In genomic region chr10:124977648-124978375, GRCh38 we compare ENCODE assay signal across 16 cellular contexts. TPM values are rescaled to one million over a fixed set of nuclear protein-coding genes. Genes with fewer than 3 reads are reported as not detected.
DNase-seq lines count a peak whose midpoint lies in the region; ATAC-seq and TF ChIP-seq lines count a peak whose summit lies in the region.
"Had no signal": no experiment of that assay in that cellular context is flagged by ENCODE, and none has a peak within 500 bp of the region (broad histone marks: within the 10 kb centered on the region; RNA-seq: fewer than 3 reads in every experiment).

No MANE protein-coding gene starts in this region.

- no peak overlapping the region for H3K4me3 ChIP-seq in CD8-positive, alpha-beta T cell (ENCODE audit: low read depth, low read length)
- H3K4me3 ChIP-seq in KMS-11 (IDR thresholded peaks at IDR 0.05; ENCODE audit: insufficient read depth, low read depth, low read length): no peak overlapping the region
- no peak overlapping the region for H3K4me3 ChIP-seq in fibroblast of mammary gland (ENCODE audit: control insufficient read depth, low read depth, low read length)
- H3K4me3 ChIP-seq: ovary, spleen, stomach had no signal

- H3K36me3 Mint-ChIP-seq in CD8-positive, alpha-beta T cell: peaks cover 72% of the 10 kb centered on the region
- H3K36me3 Mint-ChIP-seq in natural killer cell treated with Interleukin-12 subunit alpha and Interleukin-12 subunit beta and Interleukin-15 and Interleukin-18, amount 100 ng/mL, for 72 hours: peaks cover 7% of the 10 kb centered on the region
- H3K36me3 Mint-ChIP-seq in activated naive CD4-positive, alpha-beta T cell treated with anti-CD3 and anti-CD28 coated beads for 36 hours (ENCODE audit: low read depth): peaks cover 18% of the 10 kb centered on the region

- peaks cover under 1% of the 10 kb centered on the region; the same call in 1 of the 2 replicates for H3K79me2 ChIP-seq in KMS-11 (ENCODE audit: insufficient read depth, low read depth)

- H3K36me3 ChIP-seq in CD8-positive, alpha-beta T cell (ENCODE audit: insufficient read depth, low read length): peaks cover 14% of the 10 kb centered on the region
- no peaks in the 10 kb centered on the region for H3K36me3 ChIP-seq in KMS-11 (ENCODE audit: insufficient read depth)
- H3K36me3 ChIP-seq: ovary had no signal

- H3K4me1 ChIP-seq in CD8-positive, alpha-beta T cell (ENCODE audit: insufficient read depth, low read length): peaks cover 6% of the 10 kb centered on the region
- H3K4me1 ChIP-seq in KMS-11 (ENCODE audit: low read depth, poor library complexity, severe bottlenecking): peaks cover 51% of the 10 kb centered on the region

- intact Hi-C loops in CD8-positive, alpha-beta T cell (cut with DNase I, micrococcal nuclease): no loop called here
- intact Hi-C loops in activated naive CD4-positive, alpha-beta T cell treated with anti-CD3 and anti-CD28 coated beads for 36 hours (cut with micrococcal nuclease): no loop called here

- no peak for ATAC-seq in CD8-positive, alpha-beta T cell
- ATAC-seq in natural killer cell treated with Interleukin-12 subunit alpha and Interleukin-12 subunit beta and Interleukin-15 and Interleukin-18, amount 100 ng/mL, for 72 hours: no peak

- no peak for TF ChIP-seq CTCF in CD8-positive, alpha-beta T cell (IDR thresholded peaks at IDR 0.05)
- TF ChIP-seq CTCF in KMS-11 (conservative IDR thresholded peaks at IDR 0.05; ENCODE audit: low read depth, low read length): no peak
- TF ChIP-seq CTCF in fibroblast of mammary gland (conservative IDR thresholded peaks at IDR 0.05; ENCODE audit: control insufficient read depth, insufficient read depth, low read depth, low read length): no peak

- CTCF ChIA-PET in CD8-positive, alpha-beta T cell (lab: Charles Lee): interaction anchor here (1.1 kb wide), 1 partner anchor 12 kb away, joined by 3 read pairs; no protein-coding TSS in a partner anchor
- CTCF ChIA-PET in activated naive CD4-positive, alpha-beta T cell treated with anti-CD3 and anti-CD28 coated beads for 36 hours (lab: Charles Lee): interaction anchor here (0.6 to 1.7 kb wide), 3 partner anchors 10 to 1044 kb away, joined by 4 read pairs; no protein-coding TSS in a partner anchor

- peaks cover 32% of the 10 kb centered on the region for H3K4me1 Mint-ChIP-seq in CD8-positive, alpha-beta T cell (ENCODE audit: low read depth)
- peaks cover 36 to 43% of the 10 kb centered on the region in 2 donors for H3K4me1 Mint-ChIP-seq in natural killer cell treated with Interleukin-12 subunit alpha and Interleukin-12 subunit beta and Interleukin-15 and Interleukin-18, amount 100 ng/mL, for 72 hours (ENCODE audit: low read depth in 2 of 2)
- peaks cover 10% of the 10 kb centered on the region for H3K4me1 Mint-ChIP-seq in activated naive CD4-positive, alpha-beta T cell treated with anti-CD3 and anti-CD28 coated beads for 36 hours (ENCODE audit: low read depth)

- H3K9ac ChIP-seq in KMS-11: no peak overlapping the region

- H2AFZ ChIP-seq in KMS-11 (ENCODE audit: low read depth): no peak overlapping the region

- H3K27me3 Mint-ChIP-seq in CD8-positive, alpha-beta T cell (ENCODE audit: low read depth): no peaks in the 10 kb centered on the region
- H3K27me3 Mint-ChIP-seq in natural killer cell treated with Interleukin-12 subunit alpha and Interleukin-12 subunit beta and Interleukin-15 and Interleukin-18, amount 100 ng/mL, for 72 hours: no peaks in the 10 kb centered on the region
- H3K27me3 Mint-ChIP-seq in activated naive CD4-positive, alpha-beta T cell treated with anti-CD3 and anti-CD28 coated beads for 36 hours (ENCODE audit: low read depth): no peaks in the 10 kb centered on the region
- H3K27me3 Mint-ChIP-seq: activated naive CD8-positive, alpha-beta T cell treated with anti-CD3 and anti-CD28 coated beads, Interleukin-2, amount 10 ng/mL, durations not matched to agents 7 days and 5 days had no signal

- no peaks in the 10 kb centered on the region for H3K27me3 ChIP-seq in CD8-positive, alpha-beta T cell (ENCODE audit: insufficient read depth, low read length)
- no peaks in the 10 kb centered on the region for H3K27me3 ChIP-seq in KMS-11 (ENCODE audit: insufficient read depth, low read depth)
- H3K27me3 ChIP-seq: ovary, spleen, stomach had no signal

- no peaks in the 10 kb centered on the region for H3K9me3 ChIP-seq in CD8-positive, alpha-beta T cell (ENCODE audit: low read length)
- H3K9me3 ChIP-seq: ovary, spleen, stomach had no signal

- DNase-seq in CD8-positive, alpha-beta T cell: no peak
- peak; percentile 35 for DNase-seq in fibroblast of mammary gland (ENCODE audit: low read depth)
- no peak for DNase-seq in natural killer cell treated with Interleukin-12 subunit alpha and Interleukin-12 subunit beta and Interleukin-15 and Interleukin-18, amount 100 ng/mL, for 72 hours (ENCODE audit: low spot score)
- no peak for DNase-seq in stimulated activated CD4-positive, alpha-beta T cell treated with anti-CD3 and anti-CD28 coated beads, Interleukin-4, amount 100 ng/mL, for 24 hours
- DNase-seq in H4 (ENCODE audit: low spot score): no peak
- DNase-seq in A172 (ENCODE audit: low spot score): no peak
- DNase-seq in activated naive CD4-positive, alpha-beta T cell treated with anti-CD3 and anti-CD28 coated beads for 36 hours: no peak
- DNase-seq: activated naive CD8-positive, alpha-beta T cell treated with anti-CD3 and anti-CD28 coated beads, Interleukin-2, amount 10 ng/mL, durations not matched to agents 7 days and 5 days; NCI-H1417 treated with DMSO at 0.1 percent for 48 hours; NCI-H226; ovary; SHP77; spleen; stomach had no signal

- H4K20me1 ChIP-seq in KMS-11 (ENCODE audit: insufficient read depth): no peaks in the 10 kb centered on the region

- POLR2A ChIA-PET in CD8-positive, alpha-beta T cell (lab: Charles Lee): interaction anchor here (0.6 to 0.7 kb wide), 2 partner anchors 18 to 82 kb away, joined by 3 read pairs; no protein-coding TSS in a partner anchor

- H3K9me3 Mint-ChIP-seq in CD8-positive, alpha-beta T cell: no peaks in the 10 kb centered on the region
- H3K9me3 Mint-ChIP-seq in natural killer cell treated with Interleukin-12 subunit alpha and Interleukin-12 subunit beta and Interleukin-15 and Interleukin-18, amount 100 ng/mL, for 72 hours: no peaks in the 10 kb centered on the region
- no peaks in the 10 kb centered on the region for H3K9me3 Mint-ChIP-seq in activated naive CD4-positive, alpha-beta T cell treated with anti-CD3 and anti-CD28 coated beads for 36 hours
- H3K9me3 Mint-ChIP-seq: activated naive CD8-positive, alpha-beta T cell treated with anti-CD3 and anti-CD28 coated beads, Interleukin-2, amount 10 ng/mL, durations not matched to agents 7 days and 5 days; mesothelial cell of epicardium had no signal

- H3K27ac Mint-ChIP-seq in CD8-positive, alpha-beta T cell: peak overlapping the region; percentile 37
- peak overlapping the region in 1 of 2 donors; percentile 5 for H3K27ac Mint-ChIP-seq in natural killer cell treated with Interleukin-12 subunit alpha and Interleukin-12 subunit beta and Interleukin-15 and Interleukin-18, amount 100 ng/mL, for 72 hours
- H3K27ac Mint-ChIP-seq in activated naive CD4-positive, alpha-beta T cell treated with anti-CD3 and anti-CD28 coated beads for 36 hours: no peak overlapping the region
- H3K27ac Mint-ChIP-seq: activated naive CD8-positive, alpha-beta T cell treated with anti-CD3 and anti-CD28 coated beads, Interleukin-2, amount 10 ng/mL, durations not matched to agents 7 days and 5 days; mesothelial cell of epicardium had no signal

- no peak overlapping the region for H3K4me3 Mint-ChIP-seq in CD8-positive, alpha-beta T cell
- H3K4me3 Mint-ChIP-seq in natural killer cell treated with Interleukin-12 subunit alpha and Interleukin-12 subunit beta and Interleukin-15 and Interleukin-18, amount 100 ng/mL, for 72 hours: peak overlapping the region; percentile 5
- no peak overlapping the region for H3K4me3 Mint-ChIP-seq in activated naive CD4-positive, alpha-beta T cell treated with anti-CD3 and anti-CD28 coated beads for 36 hours
- H3K4me3 Mint-ChIP-seq: mesothelial cell of epicardium had no signal

- H3K4me2 ChIP-seq in KMS-11: peak overlapping the region; percentile 23; the same call in 1 of the 2 replicates

- no peak overlapping the region for H3K27ac ChIP-seq in CD8-positive, alpha-beta T cell (ENCODE audit: low read depth, low read length)
- H3K27ac ChIP-seq in KMS-11: peak overlapping the region; percentile 10; the same call in 1 of the 2 replicates
- H3K27ac ChIP-seq: ovary, stomach had no signal

RNA-seq across cellular contexts. Expression of gene ZRANB1, which starts 35.9 kb away (rescaled TPM):
- total RNA-seq in CD8-positive, alpha-beta T cell: 10 to 100 TPM; 28.5 to 31.6 TPM
- total RNA-seq in natural killer cell treated with Interleukin-12 subunit alpha and Interleukin-12 subunit beta and Interleukin-15 and Interleukin-18, amount 100 ng/mL, for 72 hours: 10 to 100 TPM; 13.0 to 16.6 TPM
- total RNA-seq in H4 (2014; rRNA removed; shearing (Covaris generic)): 20.9 and 22.2 TPM in 2 replicates
- total RNA-seq in A172 (2014; rRNA removed; shearing (Covaris generic)): 12.3 and 13.8 TPM in 2 replicates
- total RNA-seq in activated naive CD4-positive, alpha-beta T cell treated with anti-CD3 and anti-CD28 coated beads for 36 hours: 10 to 100 TPM; 10.1 to 10.8 TPM
